8 cellular contexts compared by ENCODE assay signal in the genomic region with DNA sequence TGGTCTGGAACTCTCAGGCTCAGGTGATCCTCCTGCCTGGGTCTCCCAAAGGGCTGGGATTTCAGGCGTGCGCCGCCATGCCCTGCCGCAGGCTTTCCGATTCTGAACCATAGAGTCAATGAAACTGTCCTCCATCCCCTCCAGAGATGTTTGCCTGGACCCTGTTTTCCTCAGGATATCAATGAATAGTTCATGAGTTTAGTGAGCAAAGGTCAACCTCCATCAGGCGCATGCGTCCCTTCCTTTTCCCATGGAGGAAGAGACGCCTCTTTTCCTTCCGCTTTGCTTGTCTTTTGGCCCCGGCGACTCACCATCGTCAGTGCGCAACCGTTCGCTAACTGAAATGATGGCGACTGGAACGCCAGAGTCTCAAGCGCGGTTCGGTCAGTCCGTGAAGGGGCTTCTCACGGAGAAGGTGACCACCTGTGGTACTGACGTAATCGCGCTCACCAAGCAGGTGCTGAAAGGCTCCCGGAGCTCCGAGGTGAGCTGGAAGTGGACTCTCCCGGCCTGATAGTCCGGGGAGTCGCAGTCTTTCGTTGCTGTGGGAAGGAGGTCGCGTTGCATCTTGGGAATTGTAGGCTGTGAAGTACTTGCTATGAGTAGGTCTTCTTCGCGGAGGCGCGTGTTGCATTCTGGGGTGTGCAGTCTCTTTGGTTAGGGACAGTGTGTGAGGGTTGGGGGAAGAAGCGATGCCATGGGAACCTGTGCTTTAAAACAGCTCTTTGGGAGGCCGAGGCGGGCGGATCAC. TPM values are rescaled to one million over a fixed set of nuclear protein-coding genes. Genes with fewer than 3 reads are reported as not detected.
DNase-seq lines count a peak whose midpoint lies in the region; ATAC-seq and TF ChIP-seq lines count a peak whose summit lies in the region.

A gene with protein sequence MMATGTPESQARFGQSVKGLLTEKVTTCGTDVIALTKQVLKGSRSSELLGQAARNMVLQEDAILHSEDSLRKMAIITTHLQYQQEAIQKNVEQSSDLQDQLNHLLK (plus strand): TSS at position 316 of the 751 bp plus-strand sequence. CDS start 28 bp downstream, at position 344.

- H3K79me2 ChIP-seq in OCI-LY3 (ENCODE audit: low read length): peaks cover 2% of the 10 kb centered on the region; the same call in 1 of the 2 replicates

- H3K27me3 ChIP-seq in OCI-LY3 (ENCODE audit: low read depth, low read length) (no peaks in the 10 kb centered on the region), mononuclear cell (ENCODE audit: insufficient read depth, low read length) (no peaks in the 10 kb centered on the region)

- TF ChIP-seq CTCF in OCI-LY3 (IDR thresholded peaks at IDR 0.05; ENCODE audit: low read depth, low read length): no peak
- no peak for TF ChIP-seq CTCF in epithelial cell of esophagus (IDR thresholded peaks at IDR 0.05; ENCODE audit: insufficient read depth, low read depth, low read length, missing control alignments)

- H3K9me3 ChIP-seq in OCI-LY3 (ENCODE audit: insufficient read depth, low read length) (no peaks in the 10 kb centered on the region), mononuclear cell (ENCODE audit: low read depth, low read length) (no peaks in the 10 kb centered on the region)

- DNase-seq in D341Med (ENCODE audit: low spot score): peak; percentile 82
- peak; percentile 81 for DNase-seq in HuH-7 (ENCODE audit: low spot score)
- DNase-seq in activated T-cell treated with anti-CD3 and anti-CD28 coated beads for 24 hours (ENCODE audit: low read depth): peak; percentile 81
- peak; percentile 98 for DNase-seq in epithelial cell of esophagus (ENCODE audit: low read depth)
- DNase-seq in stimulated activated CD8-positive, alpha-beta memory T cell treated with anti-CD3 and anti-CD28 coated beads, Interleukin-4, amount 100 ng/mL, for 1 hour (ENCODE audit: low read depth in 2 of 2, low spot score in 1 of 2): peak; percentile 49 to 65

- H3K4me1 ChIP-seq in OCI-LY3 (ENCODE audit: low read length): no peaks in the 10 kb centered on the region
- peaks cover 16% of the 10 kb centered on the region for H3K4me1 ChIP-seq in mononuclear cell (ENCODE audit: insufficient read depth, low read length)

- peak within 1 kb of the TSS; percentile 86 for H3K9ac ChIP-seq in OCI-LY3 (ENCODE audit: low read length)

- H3K4me3 ChIP-seq in OCI-LY3 (ENCODE audit: low read length) (peak within 1 kb of the TSS; percentile 97), epithelial cell of esophagus (ENCODE audit: low read length) (peak within 1 kb of the TSS; percentile 65), mononuclear cell (ENCODE audit: low read length) (peak within 1 kb of the TSS; percentile 90)

- H3K27ac ChIP-seq in OCI-LY3 (ENCODE audit: low read length): peak within 1 kb of the TSS; percentile 72

- H4K20me1 ChIP-seq in OCI-LY3 (ENCODE audit: insufficient read depth, low read length): no peaks in the 10 kb centered on the region

- H3K4me2 ChIP-seq in OCI-LY3 (ENCODE audit: low read length): peak within 1 kb of the TSS; percentile 53

- peak; percentile 97 for ATAC-seq in GM21515 (IDR thresholded peaks at IDR 0.05; ENCODE audit: unreplicated experiment)

- peak within 1 kb of the TSS; percentile 97; the same call in 1 of the 2 replicates for H2AFZ ChIP-seq in OCI-LY3 (ENCODE audit: low read depth, low read length)

- H3K36me3 ChIP-seq in OCI-LY3 (replicated peaks; ENCODE audit: low read depth, low read length): no peaks in the 10 kb centered on the region

RNA-seq across cellular contexts. Expression of the gene that starts here (rescaled TPM):
- 46.8 TPM for total RNA-seq in mononuclear cell

Comparison
In these comparisons a context has a peak if more than half of its experiments do, and no peak if none do; other contexts are left out.
1. Peak in every context shown above with its lines: DNase-seq, ATAC-seq, H3K4me3 ChIP-seq and H3K27ac ChIP-seq.